9 cellular contexts compared by ENCODE assay signal in the genomic region with DNA sequence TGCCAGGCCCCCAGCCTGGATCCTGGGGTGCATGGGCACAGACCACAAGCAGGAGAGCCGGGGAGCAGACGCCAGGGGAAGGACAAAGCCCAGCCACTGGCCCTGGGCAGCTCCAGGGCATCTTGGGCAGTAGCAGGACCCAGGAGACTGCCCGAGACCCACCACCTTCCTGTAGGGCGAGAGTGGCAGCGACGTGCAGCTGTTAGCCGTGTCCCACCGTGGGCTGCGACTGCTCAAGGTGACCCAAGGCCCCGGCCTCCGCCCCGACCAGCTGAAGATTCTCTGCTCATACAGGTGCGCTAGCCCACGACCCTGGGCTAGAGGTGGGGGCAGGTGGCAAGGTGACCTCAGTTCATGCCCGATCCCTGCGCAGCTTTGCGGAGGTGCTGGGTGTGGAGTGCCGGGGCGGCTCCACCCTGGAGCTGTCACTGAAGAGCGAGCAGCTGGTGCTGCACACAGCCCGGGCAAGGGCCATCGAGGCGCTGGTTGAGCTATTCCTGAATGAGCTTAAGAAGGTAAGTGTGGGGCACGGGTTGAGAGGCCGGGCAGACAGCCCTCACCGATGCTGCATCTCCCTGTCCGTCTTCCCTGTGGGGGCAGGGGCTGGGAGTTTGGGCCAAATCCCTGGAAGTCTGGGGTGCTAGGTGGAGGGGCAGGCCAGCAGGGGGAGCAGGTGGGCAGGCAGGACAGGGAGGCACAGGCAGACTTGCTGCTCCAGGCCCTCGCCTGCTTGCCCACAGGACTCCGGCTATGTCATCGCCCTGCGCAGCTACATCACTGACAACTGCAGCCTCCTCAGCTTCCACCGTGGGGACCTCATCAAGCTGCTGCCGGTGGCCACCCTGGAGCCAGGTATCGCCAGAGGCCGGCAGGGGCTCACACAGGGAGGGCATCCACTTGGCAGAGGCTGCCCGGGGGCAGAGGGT. TPM values are rescaled to one million over a fixed set of nuclear protein-coding genes. Genes with fewer than 3 reads are reported as not detected.
DNase-seq lines count a peak whose midpoint lies in the region; ATAC-seq lines count a peak whose summit lies in the region.
"Had no signal": no experiment of that assay in that cellular context is flagged by ENCODE, and none has a peak within 500 bp of the region (broad histone marks: within the 10 kb centered on the region; RNA-seq: fewer than 3 reads in every experiment).

No MANE protein-coding gene starts in this region.

- no peak overlapping the region for H2AK5ac ChIP-seq in mesenchymal stem cell (ENCODE audit: low read length, severe bottlenecking)

- H4K91ac ChIP-seq in mesenchymal stem cell (ENCODE audit: low read length): no peak overlapping the region

- DNase-seq in activated T-cell treated with anti-CD3 and anti-CD28 coated beads, Interleukin-2, amount 50 U/mL, for 72 hours: peak; percentile 13 to 44
- no peak for DNase-seq in activated T-cell treated with anti-CD3 and anti-CD28 coated beads, Interleukin-2, amount 50 U/mL, for 1 hour
- DNase-seq in MG63: peak; percentile 52
- DNase-seq in activated naive CD8-positive, alpha-beta T cell treated with anti-CD3 and anti-CD28 coated beads, Interleukin-2, amount 50 U/mL, for 24 hours: peak; percentile 30
- peak; percentile 42 for DNase-seq in mesenchymal stem cell
- no peak for DNase-seq in MV-4-11 (lab: John Stamatoyannopoulos, UW)

- no peaks in the 10 kb centered on the region for H3K36me3 ChIP-seq in MG63
- H3K36me3 ChIP-seq in mesenchymal stem cell (ENCODE audit: control insufficient read depth in 1 of 2, insufficient read depth in 2 of 2, low read depth in 1 of 2, low read length in 2 of 2): peaks cover 0 to 1% of the 10 kb centered on the region in 2 experiments

- H3K4me1 ChIP-seq in mesenchymal stem cell (ENCODE audit: control insufficient read depth, insufficient read depth, low read depth, low read length): peaks cover 12% of the 10 kb centered on the region

- H3K79me1 ChIP-seq in mesenchymal stem cell (replicated peaks; ENCODE audit: low read length, poor library complexity, severe bottlenecking): no peaks in the 10 kb centered on the region

- no peak overlapping the region for H3K4me3 Mint-ChIP-seq in activated T-cell treated with anti-CD3 and anti-CD28 coated beads, Interleukin-2, amount 50 U/mL, for 72 hours
- no peak overlapping the region for H3K4me3 Mint-ChIP-seq in activated naive CD8-positive, alpha-beta T cell treated with anti-CD3 and anti-CD28 coated beads, Interleukin-2, amount 50 U/mL, for 24 hours
- H3K4me3 Mint-ChIP-seq in activated T-helper 17 cell treated with anti-CD3 and anti-CD28 coated beads, Interleukin-2, amount 50 U/mL, for 72 hours: no peak overlapping the region
- H3K4me3 Mint-ChIP-seq: activated naive CD4-positive, alpha-beta T cell treated with anti-CD3 and anti-CD28 coated beads, Interleukin-2, amount 50 U/mL, for 24 hours had no signal

- H2AFZ ChIP-seq in mesenchymal stem cell (ENCODE audit: low read depth, low read length): no peak overlapping the region

- no peak overlapping the region for H2BK120ac ChIP-seq in mesenchymal stem cell (ENCODE audit: low read depth, low read length)

- H3K14ac ChIP-seq in mesenchymal stem cell (ENCODE audit: low read length in 2 of 2): no peak overlapping the region

- H4K8ac ChIP-seq in mesenchymal stem cell (ENCODE audit: low read length): no peak overlapping the region

- no peak overlapping the region for H3K9ac ChIP-seq in mesenchymal stem cell (ENCODE audit: low read length)

- H3K27ac Mint-ChIP-seq in activated T-cell treated with anti-CD3 and anti-CD28 coated beads, Interleukin-2, amount 50 U/mL, for 72 hours: no peak overlapping the region
- H3K27ac Mint-ChIP-seq in activated naive CD8-positive, alpha-beta T cell treated with anti-CD3 and anti-CD28 coated beads, Interleukin-2, amount 50 U/mL, for 24 hours: no peak overlapping the region
- no peak overlapping the region for H3K27ac Mint-ChIP-seq in activated T-helper 17 cell treated with anti-CD3 and anti-CD28 coated beads, Interleukin-2, amount 50 U/mL, for 72 hours
- H3K27ac Mint-ChIP-seq: activated naive CD4-positive, alpha-beta T cell treated with anti-CD3 and anti-CD28 coated beads, Interleukin-2, amount 50 U/mL, for 24 hours had no signal

- H3K4me3 ChIP-seq in MG63 (no peak overlapping the region), mesenchymal stem cell (ENCODE audit: insufficient read depth in 1 of 2, low read depth in 1 of 2, low read length in 2 of 2) (no peak overlapping the region)

- H3K18ac ChIP-seq in mesenchymal stem cell (ENCODE audit: low read depth in 1 of 2, low read length in 2 of 2): no peak overlapping the region

- H3K27me3 Mint-ChIP-seq in activated T-cell treated with anti-CD3 and anti-CD28 coated beads, Interleukin-2, amount 50 U/mL, for 72 hours (ENCODE audit: low read depth): no peaks in the 10 kb centered on the region
- H3K27me3 Mint-ChIP-seq in activated naive CD8-positive, alpha-beta T cell treated with anti-CD3 and anti-CD28 coated beads, Interleukin-2, amount 50 U/mL, for 24 hours: no peaks in the 10 kb centered on the region
- no peaks in the 10 kb centered on the region for H3K27me3 Mint-ChIP-seq in activated T-helper 17 cell treated with anti-CD3 and anti-CD28 coated beads, Interleukin-2, amount 50 U/mL, for 72 hours
- H3K27me3 Mint-ChIP-seq: activated naive CD4-positive, alpha-beta T cell treated with anti-CD3 and anti-CD28 coated beads, Interleukin-2, amount 50 U/mL, for 24 hours had no signal

- no peaks in the 10 kb centered on the region for H3K9me3 ChIP-seq in MG63
- no peaks in the 10 kb centered on the region for H3K9me3 ChIP-seq in mesenchymal stem cell (ENCODE audit: control insufficient read depth, low read length)

- H2BK5ac ChIP-seq in mesenchymal stem cell (ENCODE audit: low read depth, low read length, poor library complexity, severe bottlenecking): no peak overlapping the region

- H3K36me3 Mint-ChIP-seq in activated T-cell treated with anti-CD3 and anti-CD28 coated beads, Interleukin-2, amount 50 U/mL, for 72 hours (ENCODE audit: insufficient read depth in 2 of 2): no peaks in the 10 kb centered on the region
- H3K36me3 Mint-ChIP-seq in activated naive CD8-positive, alpha-beta T cell treated with anti-CD3 and anti-CD28 coated beads, Interleukin-2, amount 50 U/mL, for 24 hours (ENCODE audit: low read depth): no peaks in the 10 kb centered on the region
- H3K36me3 Mint-ChIP-seq in activated T-helper 17 cell treated with anti-CD3 and anti-CD28 coated beads, Interleukin-2, amount 50 U/mL, for 72 hours (ENCODE audit: low read depth): no peaks in the 10 kb centered on the region
- H3K36me3 Mint-ChIP-seq: activated naive CD4-positive, alpha-beta T cell treated with anti-CD3 and anti-CD28 coated beads, Interleukin-2, amount 50 U/mL, for 24 hours had no signal

- H3K4ac ChIP-seq in mesenchymal stem cell (ENCODE audit: low read depth in 1 of 2, low read length in 2 of 2): no peak overlapping the region

- WGBS in mesenchymal stem cell: 85% methylated on average over 35 of the region's 36 CpGs

- H3K9me3 Mint-ChIP-seq in activated T-cell treated with anti-CD3 and anti-CD28 coated beads, Interleukin-2, amount 50 U/mL, for 72 hours: no peaks in the 10 kb centered on the region
- H3K9me3 Mint-ChIP-seq in activated naive CD8-positive, alpha-beta T cell treated with anti-CD3 and anti-CD28 coated beads, Interleukin-2, amount 50 U/mL, for 24 hours: no peaks in the 10 kb centered on the region
- H3K9me3 Mint-ChIP-seq in activated T-helper 17 cell treated with anti-CD3 and anti-CD28 coated beads, Interleukin-2, amount 50 U/mL, for 72 hours: no peaks in the 10 kb centered on the region
- H3K9me3 Mint-ChIP-seq: activated naive CD4-positive, alpha-beta T cell treated with anti-CD3 and anti-CD28 coated beads, Interleukin-2, amount 50 U/mL, for 24 hours had no signal

- H3K27me3 ChIP-seq in MG63 (no peaks in the 10 kb centered on the region), mesenchymal stem cell (ENCODE audit: control insufficient read depth in 1 of 2, insufficient read depth in 1 of 2, low read length in 2 of 2) (peaks cover 26 to 50% of the 10 kb centered on the region in 2 experiments)

- no peak overlapping the region for H2BK15ac ChIP-seq in mesenchymal stem cell (ENCODE audit: low read depth, poor library complexity, severe bottlenecking)

- H3K27ac ChIP-seq in mesenchymal stem cell (ENCODE audit: low read length, poor library complexity, severe bottlenecking): no peak overlapping the region

- H2BK12ac ChIP-seq in mesenchymal stem cell (ENCODE audit: low read length in 2 of 2): no peak overlapping the region

- no peak overlapping the region for H3K4me2 ChIP-seq in mesenchymal stem cell (ENCODE audit: low read length, poor library complexity, severe bottlenecking)

- H3K23ac ChIP-seq in mesenchymal stem cell (ENCODE audit: low read length in 2 of 2): no peak overlapping the region

- no peaks in the 10 kb centered on the region for H3K4me1 Mint-ChIP-seq in activated T-cell treated with anti-CD3 and anti-CD28 coated beads, Interleukin-2, amount 50 U/mL, for 72 hours (ENCODE audit: low read depth)
- H3K4me1 Mint-ChIP-seq in activated naive CD8-positive, alpha-beta T cell treated with anti-CD3 and anti-CD28 coated beads, Interleukin-2, amount 50 U/mL, for 24 hours: no peaks in the 10 kb centered on the region
- H3K4me1 Mint-ChIP-seq in activated T-helper 17 cell treated with anti-CD3 and anti-CD28 coated beads, Interleukin-2, amount 50 U/mL, for 72 hours: no peaks in the 10 kb centered on the region
- H3K4me1 Mint-ChIP-seq: activated naive CD4-positive, alpha-beta T cell treated with anti-CD3 and anti-CD28 coated beads, Interleukin-2, amount 50 U/mL, for 24 hours had no signal

- peak; percentile 15 to 32 for ATAC-seq in activated T-cell treated with anti-CD3 and anti-CD28 coated beads, Interleukin-2, amount 50 U/mL, for 72 hours (replicated peaks in 1 of 2)
- ATAC-seq in activated naive CD8-positive, alpha-beta T cell treated with anti-CD3 and anti-CD28 coated beads, Interleukin-2, amount 50 U/mL, for 24 hours: no peak
- ATAC-seq in activated T-helper 17 cell treated with anti-CD3 and anti-CD28 coated beads, Interleukin-2, amount 50 U/mL, for 72 hours (replicated peaks): no peak
- no peak for ATAC-seq in HG03139 (IDR thresholded peaks at IDR 0.05; ENCODE audit: unreplicated experiment)

RNA-seq across cellular contexts. Expression of gene SMIM5, which starts 13.5 kb away (rescaled TPM):
- total RNA-seq in activated T-cell treated with anti-CD3 and anti-CD28 coated beads, Interleukin-2, amount 50 U/mL, for 72 hours: 1 to 10 TPM; 1.4 to 2.4 TPM
- total RNA-seq in MG63 (2014; rRNA removed; shearing (Covaris generic); ENCODE audit: low replicate concordance): 0.69 TPM in 1 of 2 replicates, not detected in the other
- polyA plus RNA-seq in mesenchymal stem cell (2013, experiment 1 of 2): 0.08 TPM
- 0.04 TPM for polyA plus RNA-seq in mesenchymal stem cell (2013, experiment 2 of 2)
- total RNA-seq in activated T-helper 17 cell treated with anti-CD3 and anti-CD28 coated beads, Interleukin-2, amount 50 U/mL, for 72 hours: under 1 TPM in 1 of 2 donors, not detected in 1; 0.21 TPM

RNA-seq across cellular contexts. Expression of gene MYO15B, which starts 32.2 kb away (rescaled TPM):
- total RNA-seq in activated T-cell treated with anti-CD3 and anti-CD28 coated beads, Interleukin-2, amount 50 U/mL, for 72 hours: 100 to 1,000 TPM; 102 to 121 TPM
- 0.15 and 4.7 TPM in 2 replicates for total RNA-seq in MG63 (2014; rRNA removed; shearing (Covaris generic); ENCODE audit: low replicate concordance)
- polyA plus RNA-seq in mesenchymal stem cell (2013, experiment 1 of 2): 2.6 TPM
- 2.7 TPM for polyA plus RNA-seq in mesenchymal stem cell (2013, experiment 2 of 2)
- 10 to 100 TPM; 10.2 to 44.5 TPM for total RNA-seq in activated T-helper 17 cell treated with anti-CD3 and anti-CD28 coated beads, Interleukin-2, amount 50 U/mL, for 72 hours

RNA-seq across cellular contexts. Expression of gene RECQL5, which starts 47.2 kb away (rescaled TPM):
- 10 to 100 TPM; 50.7 to 58.5 TPM for total RNA-seq in activated T-cell treated with anti-CD3 and anti-CD28 coated beads, Interleukin-2, amount 50 U/mL, for 72 hours
- 16.8 and 23.0 TPM in 2 replicates for total RNA-seq in MG63 (2014; rRNA removed; shearing (Covaris generic); ENCODE audit: low replicate concordance)
- polyA plus RNA-seq in mesenchymal stem cell (2013, experiment 1 of 2): 9.8 TPM
- 9.5 TPM for polyA plus RNA-seq in mesenchymal stem cell (2013, experiment 2 of 2)
- total RNA-seq in activated T-helper 17 cell treated with anti-CD3 and anti-CD28 coated beads, Interleukin-2, amount 50 U/mL, for 72 hours: 10 to 100 TPM; 29.7 to 35.6 TPM

RNA-seq across cellular contexts. Expression of gene SAP30BP, which starts 47.4 kb away (rescaled TPM):
- total RNA-seq in activated T-cell treated with anti-CD3 and anti-CD28 coated beads, Interleukin-2, amount 50 U/mL, for 72 hours: 100 to 1,000 TPM in 1 of 2 donors, 10 to 100 TPM in 1; 97.0 to 112 TPM
- total RNA-seq in MG63 (2014; rRNA removed; shearing (Covaris generic); ENCODE audit: low replicate concordance): 105 and 108 TPM in 2 replicates
- polyA plus RNA-seq in mesenchymal stem cell (2013, experiment 1 of 2): 68.5 TPM
- polyA plus RNA-seq in mesenchymal stem cell (2013, experiment 2 of 2): 71.8 TPM
- total RNA-seq in activated T-helper 17 cell treated with anti-CD3 and anti-CD28 coated beads, Interleukin-2, amount 50 U/mL, for 72 hours: 10 to 100 TPM; 68.1 to 90.0 TPM

Comparison
In these comparisons a context has a peak if more than half of its experiments do, and no peak if none do; other contexts are left out.
1. DNase-seq: peak in activated T-cell treated with anti-CD3 and anti-CD28 coated beads, Interleukin-2, amount 50 U/mL, for 72 hours (2 of 2), MG63 (single experiment), activated naive CD8-positive, alpha-beta T cell treated with anti-CD3 and anti-CD28 coated beads, Interleukin-2, amount 50 U/mL, for 24 hours (single experiment) and mesenchymal stem cell (single experiment); none in activated T-cell treated with anti-CD3 and anti-CD28 coated beads, Interleukin-2, amount 50 U/mL, for 1 hour (single experiment) and MV-4-11 (single experiment).
2. ATAC-seq: peak in activated T-cell treated with anti-CD3 and anti-CD28 coated beads, Interleukin-2, amount 50 U/mL, for 72 hours (2 of 2); none in activated naive CD8-positive, alpha-beta T cell treated with anti-CD3 and anti-CD28 coated beads, Interleukin-2, amount 50 U/mL, for 24 hours (single experiment), activated T-helper 17 cell treated with anti-CD3 and anti-CD28 coated beads, Interleukin-2, amount 50 U/mL, for 72 hours (single experiment) and HG03139 (single experiment).